8 cellular contexts compared by ENCODE assay signal in genomic region chr1:155563377-155564066, GRCh38. TPM values are rescaled to one million over a fixed set of nuclear protein-coding genes. Genes with fewer than 3 reads are reported as not detected.
DNase-seq lines count a peak whose midpoint lies in the region; TF ChIP-seq lines count a peak whose summit lies in the region.
"Not testable (repeated sequence)": the region's sequence is repeated elsewhere in the genome, so short reads cannot be mapped to it uniquely, and the experiment has no call there.

No MANE protein-coding gene starts in this region.

- H3K4me1 Mint-ChIP-seq in T-helper 2 cell treated with Interferon-gamma antibody and Interleukin-4, amounts not matched to agents 5 μg/mL and 100 μg/mL, for 36 hours (ENCODE audit: low read depth) = peaks cover 29% of the 10 kb centered on the region
- H3K4me1 Mint-ChIP-seq in MCF 10A (ENCODE audit: insufficient read depth, unreplicated experiment) (peaks cover 19% of the 10 kb centered on the region), mesothelial cell of epicardium (peaks cover 23% of the 10 kb centered on the region)

- not testable (repeated sequence) for TF ChIP-seq POLR2A in spleen (IDR thresholded peaks at IDR 0.05)

- WGBS in spleen, 5 donors = 0 to 1% (median 0%) methylated on average over 11 to 21 of the region's 21 CpGs

- peaks cover 24% of the 10 kb centered on the region for H3K36me3 Mint-ChIP-seq in T-helper 2 cell treated with Interferon-gamma antibody and Interleukin-4, amounts not matched to agents 5 μg/mL and 100 μg/mL, for 36 hours (ENCODE audit: low read depth)
- H3K36me3 Mint-ChIP-seq in MCF 10A (ENCODE audit: insufficient read depth, unreplicated experiment) = peaks cover 33% of the 10 kb centered on the region
- not testable (repeated sequence) for H3K36me3 Mint-ChIP-seq in mesothelial cell of epicardium

- POLR2A ChIA-PET in MCF 10A (lab: Yijun Ruan, JAX) = interaction anchor here (0.7 to 3.1 kb wide), 44 partner anchors 8 to 955 kb away, joined by 3 to 25 read pairs (median 4); partner anchors contain the start of genes CLK2, GON4L and SCAMP3

- not testable (repeated sequence) for H3K9me3 Mint-ChIP-seq in T-helper 2 cell treated with Interferon-gamma antibody and Interleukin-4, amounts not matched to agents 5 μg/mL and 100 μg/mL, for 36 hours; MCF 10A (ENCODE audit: unreplicated experiment); mesothelial cell of epicardium

- H3K27ac ChIP-seq in C4-2B (peak overlapping the region; percentile 91), spleen (peak overlapping the region; percentile 95 to 99 (median 98))

- peak overlapping the region; percentile 98 for H3K27ac Mint-ChIP-seq in T-helper 2 cell treated with Interferon-gamma antibody and Interleukin-4, amounts not matched to agents 5 μg/mL and 100 μg/mL, for 36 hours
- H3K27ac Mint-ChIP-seq in MCF 10A (ENCODE audit: low read depth, unreplicated experiment) (peak overlapping the region; percentile 97), mesothelial cell of epicardium (peak overlapping the region; percentile 97)

- intact Hi-C loops in MCF 10A (cut with micrococcal nuclease); spleen (cut with DNase I; ENCODE audit: low total_unique reads): not testable (repeated sequence)

- peak overlapping the region; percentile 98 for H3K4me3 Mint-ChIP-seq in T-helper 2 cell treated with Interferon-gamma antibody and Interleukin-4, amounts not matched to agents 5 μg/mL and 100 μg/mL, for 36 hours
- H3K4me3 Mint-ChIP-seq in MCF 10A (ENCODE audit: unreplicated experiment) (peak overlapping the region; percentile 95), mesothelial cell of epicardium (peak overlapping the region; percentile 98)

- H3K27me3 Mint-ChIP-seq in T-helper 2 cell treated with Interferon-gamma antibody and Interleukin-4, amounts not matched to agents 5 μg/mL and 100 μg/mL, for 36 hours (ENCODE audit: low read depth); MCF 10A (ENCODE audit: insufficient read depth, unreplicated experiment); mesothelial cell of epicardium (ENCODE audit: low read depth): not testable (repeated sequence)

- DNase-seq in HFF-Myc (ENCODE audit: extremely low read depth, low read depth); T-helper 2 cell treated with Interferon-gamma antibody and Interleukin-4, amounts not matched to agents 5 μg/mL and 100 μg/mL, for 36 hours (ENCODE audit: low spot score); MCF 10A (ENCODE audit: unreplicated experiment); mesothelial cell of epicardium (ENCODE audit: low spot score in 2 of 2, unreplicated experiment in 2 of 2); spleen: not testable (repeated sequence)
- DNase-seq in NCI-H2171 treated with DMSO at 0.1 percent for 48 hours (lab: John Stamatoyannopoulos, UW) = peak; percentile 62
- peak; percentile 11 for DNase-seq in foreskin melanocyte

- not testable (repeated sequence) for H3K27me3 ChIP-seq in spleen (replicated peaks in 1 of 7)

- H3K4me1 ChIP-seq in spleen = peaks cover 29 to 56% (median 47%) of the 10 kb centered on the region in 6 donors

- H3K9me3 ChIP-seq in spleen = not testable (repeated sequence)

- peak overlapping the region; percentile 81 for H3K4me3 ChIP-seq in HFF-Myc (replicated peaks; ENCODE audit: low read depth, low read length)
- peak overlapping the region; percentile 66 to 96 (median 83) for H3K4me3 ChIP-seq in spleen

- TF ChIP-seq CTCF in C4-2B (conservative IDR thresholded peaks at IDR 0.05); HFF-Myc (IDR thresholded peaks at IDR 0.05; ENCODE audit: low read depth, low read length, missing control alignments); MCF 10A (IDR thresholded peaks at IDR 0.05; ENCODE audit: unreplicated experiment); mesothelial cell of epicardium (IDR thresholded peaks at IDR 0.05; ENCODE audit: unreplicated experiment); spleen (IDR thresholded peaks at IDR 0.05 in 8 of 11, conservative IDR thresholded peaks at IDR 0.05 in 3 of 11): not testable (repeated sequence)

- CTCF ChIA-PET in MCF 10A (lab: Yijun Ruan, JAX) = interaction anchor here (0.6 kb wide), 1 partner anchor 525 kb away, joined by 3 read pairs; no protein-coding TSS in a partner anchor

- BruUV-seq in MCF 10A (replicated peaks; lab: Mats Ljungman, UMichigan) = TSS peak; percentile 76

- H3K36me3 ChIP-seq in spleen = peaks cover 0 to 31% (median 3%) of the 10 kb centered on the region in 6 donors

RNA-seq across cellular contexts. Expression of gene ASH1L, which starts 0.9 kb away (rescaled TPM):
- 59.1 and 66.8 TPM in 2 replicates for total RNA-seq in MCF 10A (2022)
- 84.5 to 87.9 TPM (median 87.7 TPM) in 3 replicates for total RNA-seq in mesothelial cell of epicardium
- total RNA-seq in spleen = 10 to 100 TPM; 61.8 to 89.8 (median 75.5) TPM
- 1 to 10 TPM; 2.5 to 6.6 (median 3.1) TPM for polyA plus RNA-seq in spleen

RNA-seq across cellular contexts. Expression of gene MSTO1, which starts 46.5 kb away (rescaled TPM):
- 130 and 140 TPM in 2 replicates for total RNA-seq in MCF 10A (2022)
- 55.3 to 55.8 TPM (median 55.5 TPM) in 3 replicates for total RNA-seq in mesothelial cell of epicardium
- 10 to 100 TPM; 21.4 to 60.0 (median 41.7) TPM for total RNA-seq in spleen
- 10 to 100 TPM; 19.8 to 33.6 (median 27.3) TPM for polyA plus RNA-seq in spleen
